ENCODE assay signal across 8 cellular contexts in genomic region chr17:4412933-4413831, GRCh38. TPM values are rescaled to one million over a fixed set of nuclear protein-coding genes. Genes with fewer than 3 reads are reported as not detected.
A peak's percentile ranks its signal among the peaks of the same experiment; 100 is the strongest.
DNase-seq lines count a peak whose midpoint lies in the region; ATAC-seq and TF ChIP-seq lines count a peak whose summit lies in the region.

No MANE protein-coding gene starts in this region.

- peak overlapping the region; percentile 52 to 79 (median 71) for H3K4me3 Mint-ChIP-seq in CD4-positive, alpha-beta memory T cell
- peak overlapping the region; percentile 74 for H3K4me3 Mint-ChIP-seq in T-helper 17 cell

- no peaks in the 10 kb centered on the region for H3K36me3 ChIP-seq in CD4-positive, alpha-beta memory T cell (ENCODE audit: insufficient read depth, low read length)
- H3K36me3 ChIP-seq in adipocyte (ENCODE audit: control insufficient read depth, insufficient read depth, low read length, severe bottlenecking) = no peaks in the 10 kb centered on the region
- H3K36me3 ChIP-seq in left ventricle myocardium inferior = no peaks in the 10 kb centered on the region
- H3K36me3 ChIP-seq in aorta (ENCODE audit: control insufficient read depth in 1 of 2, insufficient read depth in 2 of 2, low read length in 1 of 2) = no peaks in the 10 kb centered on the region

- H3K9ac ChIP-seq in adipocyte (ENCODE audit: low read length) = no peak overlapping the region

- DNase-seq in CD4-positive, alpha-beta memory T cell = peak; percentile 79 to 88 (median 83)
- DNase-seq in H4 (ENCODE audit: low spot score) (peak; percentile 69), NCI-H1930 (lab: John Stamatoyannopoulos, UW) (peak; percentile 72 to 79), T-helper 17 cell (peak; percentile 77 to 93 (median 87)), adipocyte (ENCODE audit: low read depth) (peak; percentile 96), left ventricle myocardium inferior (peak; percentile 91), renal cortical epithelial cell (ENCODE audit: low read depth) (peak; percentile 67), aorta (peak; percentile 95 to 99)

- peaks cover 0 to 1% (median 0%) of the 10 kb centered on the region in 8 donors for H3K9me3 Mint-ChIP-seq in CD4-positive, alpha-beta memory T cell

- WGBS in aorta, 2 donors = 34% methylated on average over 27 of the region's 27 CpGs

- CTCF ChIA-PET in CD4-positive, alpha-beta memory T cell (lab: Charles Lee; ENCODE audit: partially characterized antibody) = interaction anchor here (0.6 to 14.1 kb wide), 9 partner anchors 45 to 500 kb away, joined by 3 to 215 read pairs (median 4); no protein-coding TSS in a partner anchor

- TF ChIP-seq CTCF in left ventricle myocardium inferior (IDR thresholded peaks at IDR 0.05; ENCODE audit: borderline replicate concordance) = peak; percentile 89

- intact Hi-C loops in CD4-positive, alpha-beta memory T cell (cut with micrococcal nuclease) = loop anchor here (1.0 to 10.0 kb wide), 4 partner anchors 48 to 213 kb away; partner anchors contain the start of gene UBE2G1
- intact Hi-C loops in left ventricle myocardium inferior (cut with micrococcal nuclease) (loop anchor here (5.0 kb wide), 1 partner anchor 196 kb away; no protein-coding TSS in a partner anchor), aorta (cut with DNase I) (loop anchor here (1.0 to 5.0 kb wide), 2 partner anchors 111 to 198 kb away; no protein-coding TSS in a partner anchor)

- H3K4me1 ChIP-seq in CD4-positive, alpha-beta memory T cell (ENCODE audit: insufficient read depth, low read length) = peaks cover 7% of the 10 kb centered on the region
- H3K4me1 ChIP-seq in adipocyte (ENCODE audit: control insufficient read depth, insufficient read depth, low read length) (no peaks in the 10 kb centered on the region), left ventricle myocardium inferior (peaks cover 6% of the 10 kb centered on the region), aorta (ENCODE audit: control insufficient read depth in 1 of 2, insufficient read depth in 2 of 2, low read length in 2 of 2) (no peaks in the 10 kb centered on the region)

- peak overlapping the region in 1 of 2 donors; percentile 46 for H3K4me3 ChIP-seq in CD4-positive, alpha-beta memory T cell (ENCODE audit: low read length in 2 of 2)
- no peak overlapping the region for H3K4me3 ChIP-seq in adipocyte (ENCODE audit: low read length)
- H3K4me3 ChIP-seq in left ventricle myocardium inferior = no peak overlapping the region
- H3K4me3 ChIP-seq in aorta (ENCODE audit: low read length in 2 of 2) = no peak overlapping the region

- H3K9me3 ChIP-seq in CD4-positive, alpha-beta memory T cell (ENCODE audit: control insufficient read depth in 1 of 2, low read length in 2 of 2) = no peaks in the 10 kb centered on the region
- H3K9me3 ChIP-seq in T-helper 17 cell (ENCODE audit: control insufficient read depth, low read length, poor library complexity, severe bottlenecking) (no peaks in the 10 kb centered on the region), adipocyte (ENCODE audit: control insufficient read depth, low read length) (no peaks in the 10 kb centered on the region), left ventricle myocardium inferior (replicated peaks) (no peaks in the 10 kb centered on the region), aorta (ENCODE audit: control insufficient read depth, low read length) (no peaks in the 10 kb centered on the region)

- H3K27me3 Mint-ChIP-seq in CD4-positive, alpha-beta memory T cell = no peaks in the 10 kb centered on the region
- no peaks in the 10 kb centered on the region for H3K27me3 Mint-ChIP-seq in T-helper 17 cell

- H3K27me3 ChIP-seq in CD4-positive, alpha-beta memory T cell (ENCODE audit: insufficient read depth, low read length) = no peaks in the 10 kb centered on the region
- H3K27me3 ChIP-seq in adipocyte (replicated peaks; ENCODE audit: control insufficient read depth, insufficient read depth, low read length) = no peaks in the 10 kb centered on the region
- no peaks in the 10 kb centered on the region for H3K27me3 ChIP-seq in left ventricle myocardium inferior (ENCODE audit: low read depth)
- H3K27me3 ChIP-seq in aorta (ENCODE audit: control insufficient read depth in 1 of 2, insufficient read depth in 2 of 2, low read length in 1 of 2) = no peaks in the 10 kb centered on the region

- H3K4me1 Mint-ChIP-seq in CD4-positive, alpha-beta memory T cell = peaks cover 4 to 6% (median 5%) of the 10 kb centered on the region in 4 donors
- H3K4me1 Mint-ChIP-seq in T-helper 17 cell = peaks cover 6% of the 10 kb centered on the region

- ATAC-seq in T-helper 17 cell (peak; percentile 99), aorta (ENCODE audit: low FRiP score) (peak; percentile 95)

- no peaks in the 10 kb centered on the region for H3K36me3 Mint-ChIP-seq in CD4-positive, alpha-beta memory T cell
- no peaks in the 10 kb centered on the region for H3K36me3 Mint-ChIP-seq in T-helper 17 cell (ENCODE audit: low read depth)

- H3K27ac Mint-ChIP-seq in CD4-positive, alpha-beta memory T cell = peak overlapping the region in 4 of 7 donors; percentile 22 to 59 (median 57)
- H3K27ac Mint-ChIP-seq in T-helper 17 cell = no peak overlapping the region

- H3K27ac ChIP-seq in CD4-positive, alpha-beta memory T cell (ENCODE audit: low read depth, low read length) = no peak overlapping the region
- no peak overlapping the region for H3K27ac ChIP-seq in left ventricle myocardium inferior (replicated peaks)
- no peak overlapping the region for H3K27ac ChIP-seq in aorta (ENCODE audit: low read depth in 1 of 2, low read length in 2 of 2)

- POLR2A ChIA-PET in CD4-positive, alpha-beta memory T cell (lab: Charles Lee; ENCODE audit: partially characterized antibody) = interaction anchor here (2.4 kb wide), 1 partner anchor 197 kb away, joined by 11 read pairs; no protein-coding TSS in a partner anchor

RNA-seq across cellular contexts. Expression of gene SPNS3, which starts 20.6 kb away (rescaled TPM):
- total RNA-seq in CD4-positive, alpha-beta memory T cell = 1 to 10 TPM; 1.6 to 2.0 TPM
- 1 to 10 TPM; 4.8 to 5.9 TPM for polyA plus RNA-seq in CD4-positive, alpha-beta memory T cell
- total RNA-seq in H4 (2014; rRNA removed; shearing (Covaris generic)) = 0.04 and 0.08 TPM in 2 replicates
- total RNA-seq in T-helper 17 cell (1 to 10 TPM; 1.8 to 1.9 TPM), left ventricle myocardium inferior (1.7 TPM), renal cortical epithelial cell (0.50 and 1.0 TPM in 2 replicates), aorta (1 to 10 TPM in 1 of 2 donors, under 1 TPM in 1; 0.19 to 1.2 TPM)
- under 1 TPM in 1 of 2 donors, not detected in 1; 0.25 TPM for polyA plus RNA-seq in aorta

RNA-seq across cellular contexts. Expression of gene UBE2G1, which starts 46.7 kb away (rescaled TPM):
- 10 to 100 TPM; 56.9 to 61.6 TPM for total RNA-seq in CD4-positive, alpha-beta memory T cell
- 10 to 100 TPM; 62.4 to 69.4 TPM for polyA plus RNA-seq in CD4-positive, alpha-beta memory T cell
- total RNA-seq in H4 (2014; rRNA removed; shearing (Covaris generic)) = 46.1 and 48.8 TPM in 2 replicates
- total RNA-seq in T-helper 17 cell (10 to 100 TPM; 64.6 to 72.7 TPM), left ventricle myocardium inferior (92.8 TPM), renal cortical epithelial cell (49.5 and 70.1 TPM in 2 replicates), aorta (10 to 100 TPM; 48.3 TPM)
- polyA plus RNA-seq in aorta = 10 to 100 TPM; 15.5 to 20.4 TPM
